In genomic region chr16:70752381-70752780, GRCh38 we compare ENCODE assay signal across 1 cellular context.
TF ChIP-seq lines count a peak whose summit lies in the region.

No MANE protein-coding gene starts in this region.

TF ChIP-seq in IMR-90, 13 proteins besides CTCF, POLR2A, EP300 and RAD21 (continued from another document):
- no peak for TF ChIP-seq USF2 (IDR thresholded peaks at IDR 0.05; ENCODE audit: low read depth, low read length)
- no peak for TF ChIP-seq NFE2L2 (IDR thresholded peaks at IDR 0.05; ENCODE audit: low read depth, low read length)
- TF ChIP-seq RCOR1 (IDR thresholded peaks at IDR 0.05; ENCODE audit: insufficient replicate concordance, low read length): no peak
- no peak for TF ChIP-seq BHLHE40 (IDR thresholded peaks at IDR 0.05; ENCODE audit: low read depth, low read length)
- no peak for TF ChIP-seq MXI1 (IDR thresholded peaks at IDR 0.05; ENCODE audit: borderline replicate concordance, low read depth, low read length)
- TF ChIP-seq CHD1 (IDR thresholded peaks at IDR 0.05; ENCODE audit: low read depth, low read length): no peak
- TF ChIP-seq CEBPB (IDR thresholded peaks at IDR 0.05; ENCODE audit: low read depth, low read length): no peak
- TF ChIP-seq RFX5 (IDR thresholded peaks at IDR 0.05; ENCODE audit: low read depth, low read length): no peak
- no peak for TF ChIP-seq ELK1 (IDR thresholded peaks at IDR 0.05; ENCODE audit: borderline replicate concordance, low read depth, low read length)
- TF ChIP-seq FOS (IDR thresholded peaks at IDR 0.05; ENCODE audit: low read depth, low read length): no peak
- no peak for TF ChIP-seq SMC3 (IDR thresholded peaks at IDR 0.05; ENCODE audit: low read depth, low read length)
